Comparison of ENCODE assay signal across 7 cellular contexts in the genomic region with DNA sequence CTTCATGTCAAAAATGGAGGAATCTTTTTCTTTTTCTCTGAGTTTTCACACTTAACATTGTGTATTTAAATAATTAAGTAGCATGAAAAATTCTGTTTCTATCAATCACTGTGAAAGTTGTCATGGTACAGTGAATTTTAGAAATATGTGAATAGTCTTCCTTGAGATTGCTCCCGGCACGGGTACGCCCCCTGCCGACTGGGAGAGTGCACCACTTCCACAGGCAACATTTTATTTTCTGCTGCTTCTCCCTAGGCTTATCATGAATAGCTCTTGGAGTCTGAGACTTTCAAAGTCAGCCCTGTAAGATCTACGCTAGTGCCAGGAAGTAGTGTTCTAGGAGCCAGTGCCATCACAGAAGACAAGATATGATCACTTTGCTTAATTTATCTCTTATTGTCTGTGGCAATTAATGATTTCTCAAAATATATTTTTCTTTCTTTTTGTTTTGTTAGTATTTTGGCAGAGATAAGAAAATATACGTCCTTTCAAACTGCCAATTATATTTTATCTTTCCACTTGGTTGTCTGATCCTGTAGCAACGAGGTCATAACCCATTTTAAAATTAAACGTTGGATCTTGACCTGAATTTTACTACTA.
DNase-seq lines count a peak whose midpoint lies in the region; ATAC-seq, FAIRE-seq and TF ChIP-seq lines count a peak whose summit lies in the region.

No MANE protein-coding gene starts in this region.

- FAIRE-seq in G401.6 (lab: Jason Lieb, UNC), result peak; percentile 44

- H3K27ac ChIP-seq in Panc1 (ENCODE audit: low read length) (no peak overlapping the region), osteoblast (ENCODE audit: low read depth, low read length) (no peak overlapping the region)

- no peaks in the 10 kb centered on the region for H3K4me1 ChIP-seq in Panc1 (ENCODE audit: control insufficient read depth, insufficient read depth, low read length)
- H3K4me1 ChIP-seq in osteoblast (ENCODE audit: insufficient read depth, low read length), result no peaks in the 10 kb centered on the region

- no peaks in the 10 kb centered on the region for H3K36me3 ChIP-seq in Panc1 (ENCODE audit: control insufficient read depth, insufficient read depth, low read length)
- H3K36me3 ChIP-seq in osteoblast (ENCODE audit: insufficient read depth, low read length), result no peaks in the 10 kb centered on the region

- no peak overlapping the region for H3K4me2 ChIP-seq in osteoblast (ENCODE audit: insufficient read depth, low read length)

- H3K4me3 ChIP-seq in Panc1 (ENCODE audit: low read depth in 2 of 2, low read length in 2 of 2) (no peak overlapping the region), epithelial cell of proximal tubule (ENCODE audit: low read depth, low read length) (no peak overlapping the region), osteoblast (ENCODE audit: insufficient read depth, low read length) (no peak overlapping the region)

- no peaks in the 10 kb centered on the region for H3K9me3 ChIP-seq in Panc1 (ENCODE audit: control insufficient read depth, insufficient read depth, low read depth, low read length)
- no peaks in the 10 kb centered on the region for H3K9me3 ChIP-seq in osteoblast (ENCODE audit: low read depth, low read length)

- H3K79me2 ChIP-seq in osteoblast (ENCODE audit: insufficient read depth, low read length), result no peaks in the 10 kb centered on the region

- intact Hi-C loops in Panc1 (cut with micrococcal nuclease; ENCODE audit: unreplicated experiment), result loop anchor here (5.0 to 10.0 kb wide), 2 partner anchors 259 to 591 kb away; no protein-coding TSS in a partner anchor

- in situ Hi-C loops in Panc1 (cut with HindIII; ENCODE audit: low pct_unique_long_range_greater_than_20kb, low sequenced_read_pairs), result no loop called here

- ATAC-seq in GM19328 (IDR thresholded peaks at IDR 0.05; ENCODE audit: unreplicated experiment) (peak; percentile 85), HG03175 (IDR thresholded peaks at IDR 0.05; ENCODE audit: unreplicated experiment) (peak; percentile 74), Panc1 (no peak)

- POLR2A ChIA-PET in Panc1 (lab: Charles Lee), result no interaction called here

- H3K27me3 ChIP-seq in Panc1 (ENCODE audit: control insufficient read depth, insufficient read depth, low read length), result no peaks in the 10 kb centered on the region
- no peaks in the 10 kb centered on the region for H3K27me3 ChIP-seq in osteoblast (ENCODE audit: insufficient read depth, low read length)

- peak; percentile 68 for TF ChIP-seq CTCF in Panc1 (IDR thresholded peaks at IDR 0.05)
- peak; percentile 94 for TF ChIP-seq CTCF in epithelial cell of proximal tubule (conservative IDR thresholded peaks at IDR 0.05; ENCODE audit: low read depth, low read length)
- peak; percentile 65 for TF ChIP-seq CTCF in osteoblast (IDR thresholded peaks at IDR 0.05; ENCODE audit: extremely low read depth, low read depth, low read length)

- CTCF ChIA-PET in Panc1 (lab: Charles Lee), result no interaction called here

- BruUV-seq in Panc1 (replicated peaks; lab: Mats Ljungman, UMichigan), result no TSS peak

- no peak overlapping the region for H2AFZ ChIP-seq in osteoblast (ENCODE audit: low read length)

- DNase-seq in Panc1 (ENCODE audit: low read depth, low spot score), result peak; percentile 4
- no peak for DNase-seq in epithelial cell of proximal tubule (ENCODE audit: low read depth)
- DNase-seq in osteoblast (ENCODE audit: insufficient read length, low spot score, missing footprints), result peak; percentile 4
- no peak for DNase-seq in NCI-H1417 treated with DMSO at 0.1 percent for 48 hours (lab: John Stamatoyannopoulos, UW)

- no peaks in the 10 kb centered on the region for H4K20me1 ChIP-seq in osteoblast (ENCODE audit: insufficient read depth, low read length)

Comparison
In these comparisons a context has a peak if more than half of its experiments do, and no peak if none do; other contexts are left out.
1. DNase-seq: peak in Panc1 (single experiment) and osteoblast (single experiment); none in epithelial cell of proximal tubule (single experiment) and NCI-H1417 treated with DMSO at 0.1 percent for 48 hours (single experiment).
2. Peak in every context shown above with its lines, with median percentiles within 50 percentile points of each other: CTCF ChIP-seq.